8 cellular contexts compared by ENCODE assay signal in the genomic region with DNA sequence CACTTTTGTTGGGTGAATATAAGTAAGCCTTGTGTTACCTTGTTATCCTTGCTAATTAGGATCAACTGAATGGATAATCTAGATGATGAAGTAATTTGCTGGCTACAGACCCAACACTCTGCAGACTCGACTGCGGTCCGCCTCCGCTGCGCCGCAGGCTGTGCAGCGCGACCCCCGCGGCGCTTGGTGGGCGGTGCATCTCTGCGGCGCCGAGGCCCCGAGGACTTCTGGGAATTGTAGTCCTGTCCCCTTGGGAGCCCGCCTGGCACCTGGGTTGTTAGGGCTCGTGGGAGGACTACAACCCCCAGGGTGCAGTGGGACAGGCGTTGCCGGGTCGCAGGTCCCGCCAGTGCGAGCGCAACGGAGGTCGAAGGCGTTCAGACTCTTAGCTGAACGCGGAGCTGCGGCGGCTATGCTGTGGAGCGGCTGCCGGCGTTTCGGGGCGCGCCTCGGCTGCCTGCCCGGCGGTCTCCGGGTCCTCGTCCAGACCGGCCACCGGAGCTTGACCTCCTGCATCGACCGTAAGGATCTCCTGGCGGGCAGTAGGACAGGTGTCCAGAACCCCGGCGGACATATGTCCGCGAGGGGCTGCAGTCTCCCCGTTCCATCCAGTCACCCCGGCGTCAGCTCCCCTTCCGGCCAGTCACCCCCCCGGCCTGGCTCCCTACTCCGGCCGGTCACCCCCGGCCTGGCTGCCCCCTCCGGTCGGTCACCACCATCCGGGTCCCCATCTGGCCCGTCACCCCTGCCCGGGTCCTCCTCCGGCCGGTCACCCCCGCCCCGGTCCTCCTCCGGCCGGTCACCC. TPM values are rescaled to one million over a fixed set of nuclear protein-coding genes. Genes with fewer than 3 reads are reported as not detected.
DNase-seq lines count a peak whose midpoint lies in the region; ATAC-seq and TF ChIP-seq lines count a peak whose summit lies in the region.

A gene (plus strand): TSS at position 380 of the 805 bp plus-strand sequence. CDS start 33 bp downstream, at position 413.
A gene (minus strand): TSS at position 164 of the 805 bp plus-strand sequence. CDS start 470 bp downstream, outside the sequence.

- peak within 1 kb of the TSS; percentile 46 for H3K9ac ChIP-seq in rectal smooth muscle tissue (ENCODE audit: low read length)

- H3K9me3 Mint-ChIP-seq in T-helper 2 cell treated with Interferon-gamma antibody and Interleukin-4, amounts not matched to agents 5 μg/mL and 100 μg/mL, for 36 hours = no peaks in the 10 kb centered on the region

- no peaks in the 10 kb centered on the region for H3K9me3 ChIP-seq in ascending aorta
- H3K9me3 ChIP-seq in right cardiac atrium (ENCODE audit: control insufficient read depth, low read length) = no peaks in the 10 kb centered on the region
- no peaks in the 10 kb centered on the region for H3K9me3 ChIP-seq in aorta (ENCODE audit: control insufficient read depth, low read length)

- peak within 1 kb of the TSS; percentile 82 to 84 for H3K4me3 ChIP-seq in ascending aorta
- H3K4me3 ChIP-seq in right cardiac atrium (ENCODE audit: low read length) = peak within 1 kb of the TSS; percentile 71
- H3K4me3 ChIP-seq in rectal smooth muscle tissue (ENCODE audit: low read length) = peak within 1 kb of the TSS; percentile 96
- peak within 1 kb of the TSS; percentile 62 to 99 for H3K4me3 ChIP-seq in aorta (ENCODE audit: low read length in 2 of 2)

- no peaks in the 10 kb centered on the region for H3K27me3 ChIP-seq in ascending aorta
- no peaks in the 10 kb centered on the region for H3K27me3 ChIP-seq in right cardiac atrium (ENCODE audit: control insufficient read depth, insufficient read depth)
- H3K27me3 ChIP-seq in rectal smooth muscle tissue (ENCODE audit: control insufficient read depth, insufficient read depth, low read length) = no peaks in the 10 kb centered on the region
- H3K27me3 ChIP-seq in aorta (ENCODE audit: control insufficient read depth in 1 of 2, insufficient read depth in 2 of 2, low read length in 1 of 2) = no peaks in the 10 kb centered on the region

- H3K27ac Mint-ChIP-seq in T-helper 2 cell treated with Interferon-gamma antibody and Interleukin-4, amounts not matched to agents 5 μg/mL and 100 μg/mL, for 36 hours = peak within 1 kb of the TSS; percentile 94

- peak within 1 kb of the TSS; percentile 99 for H3K4me3 Mint-ChIP-seq in T-helper 2 cell treated with Interferon-gamma antibody and Interleukin-4, amounts not matched to agents 5 μg/mL and 100 μg/mL, for 36 hours

- H3K27ac ChIP-seq in ascending aorta (peak within 1 kb of the TSS; percentile 44 to 45), right cardiac atrium (ENCODE audit: low read length) (peak within 1 kb of the TSS; percentile 27), rectal smooth muscle tissue (ENCODE audit: low read depth, low read length) (peak within 1 kb of the TSS; percentile 61), aorta (ENCODE audit: low read depth in 1 of 2, low read length in 2 of 2) (peak within 1 kb of the TSS in 1 of 2 donors; percentile 48)

- H3K36me3 Mint-ChIP-seq in T-helper 2 cell treated with Interferon-gamma antibody and Interleukin-4, amounts not matched to agents 5 μg/mL and 100 μg/mL, for 36 hours (ENCODE audit: low read depth) = peaks cover 22% of the 10 kb centered on the region

- H3K36me3 ChIP-seq in ascending aorta (peaks cover 10 to 29% of the 10 kb centered on the region in 2 donors), rectal smooth muscle tissue (ENCODE audit: control insufficient read depth, insufficient read depth, low read length) (peaks cover 17% of the 10 kb centered on the region), aorta (ENCODE audit: control insufficient read depth in 1 of 2, insufficient read depth in 2 of 2, low read length in 1 of 2) (peaks cover 2 to 4% of the 10 kb centered on the region in 2 donors)

- ATAC-seq in GM18502 (IDR thresholded peaks at IDR 0.05; ENCODE audit: poor library complexity, unreplicated experiment) (peak; percentile 99), HG02970 (IDR thresholded peaks at IDR 0.05; ENCODE audit: low FRiP score, unreplicated experiment) (peak; percentile 99), right cardiac atrium (peak; percentile 100), aorta (ENCODE audit: low FRiP score) (peak; percentile 100)

- peaks cover 35% of the 10 kb centered on the region for H3K4me1 Mint-ChIP-seq in T-helper 2 cell treated with Interferon-gamma antibody and Interleukin-4, amounts not matched to agents 5 μg/mL and 100 μg/mL, for 36 hours (ENCODE audit: low read depth)

- peak; percentile 96 to 98 for DNase-seq in NCI-H1930 (lab: John Stamatoyannopoulos, UW)
- DNase-seq in T-helper 2 cell treated with Interferon-gamma antibody and Interleukin-4, amounts not matched to agents 5 μg/mL and 100 μg/mL, for 36 hours (ENCODE audit: low spot score) = peak; percentile 95
- peak; percentile 83 to 98 for DNase-seq in ascending aorta (ENCODE audit: low spot score in 2 of 2)
- DNase-seq in right cardiac atrium = peak; percentile 98
- peak; percentile 98 for DNase-seq in aorta

- peak in 2 of 3 experiments; percentile 31 to 45 for TF ChIP-seq CTCF in ascending aorta (IDR thresholded peaks at IDR 0.05)

- intact Hi-C loops in ascending aorta (cut with DNase I) = loop anchor here (1.0 to 5.0 kb wide), 3 partner anchors 29 to 301 kb away; a partner anchor contains a TSS
- intact Hi-C loops in right cardiac atrium (cut with DNase I) = no loop called here
- intact Hi-C loops in aorta (cut with DNase I) = loop anchor here in 1 of 2 donors (5.0 to 10.0 kb wide), 2 partner anchors 79 to 329 kb away; a partner anchor contains a TSS

- no peaks in the 10 kb centered on the region for H3K27me3 Mint-ChIP-seq in T-helper 2 cell treated with Interferon-gamma antibody and Interleukin-4, amounts not matched to agents 5 μg/mL and 100 μg/mL, for 36 hours (ENCODE audit: low read depth)

- WGBS in right cardiac atrium = under 1% methylated on average over 70 of the region's 70 CpGs
- WGBS in aorta, 2 donors = 0 to 1% methylated on average over 60 to 70 of the region's 70 CpGs

- H3K4me1 ChIP-seq in ascending aorta (peaks cover 0 to 15% of the 10 kb centered on the region in 2 donors), right cardiac atrium (ENCODE audit: control insufficient read depth, insufficient read depth, low read length) (no peaks in the 10 kb centered on the region), rectal smooth muscle tissue (ENCODE audit: control insufficient read depth, insufficient read depth, low read length) (peaks cover 10% of the 10 kb centered on the region), aorta (ENCODE audit: control insufficient read depth in 1 of 2, insufficient read depth in 2 of 2, low read length in 2 of 2) (peaks cover 0 to 5% of the 10 kb centered on the region in 2 donors)

RNA-seq across cellular contexts. Expression of the first gene that starts in this region (rescaled TPM):
- total RNA-seq in ascending aorta (28.6 TPM), right cardiac atrium (10 to 100 TPM; 18.7 to 34.6 (median 27.3) TPM), aorta (10 to 100 TPM; 16.7 to 25.3 TPM)
- polyA plus RNA-seq in right cardiac atrium (25.6 TPM), aorta (10 to 100 TPM in 1 of 2 donors, 1 to 10 TPM in 1; 7.8 to 22.5 TPM)

RNA-seq across cellular contexts. Expression of the second gene that starts in this region (rescaled TPM):
- 19.8 TPM for total RNA-seq in ascending aorta
- total RNA-seq in right cardiac atrium = 10 to 100 TPM; 35.6 to 51.3 (median 44.2) TPM
- polyA plus RNA-seq in right cardiac atrium = 57.0 TPM
- total RNA-seq in aorta = 10 to 100 TPM; 28.3 to 33.9 TPM
- 10 to 100 TPM; 45.1 to 64.4 TPM for polyA plus RNA-seq in aorta
